8 cellular contexts compared by ENCODE assay signal in the genomic region with DNA sequence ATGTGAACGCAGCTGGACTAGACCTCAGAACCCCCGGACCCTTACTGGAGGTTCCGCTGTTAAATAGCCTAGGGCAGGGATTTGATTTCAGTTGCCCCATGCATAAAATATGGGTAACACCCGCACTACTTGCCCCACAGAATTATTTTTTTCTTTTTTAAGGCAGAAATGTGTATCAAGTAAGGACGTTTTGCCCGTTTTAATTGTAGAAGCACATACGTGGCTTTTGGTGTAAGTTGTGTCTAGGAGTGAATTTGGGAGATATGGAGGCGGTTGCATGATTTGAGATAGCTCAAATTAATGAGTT. TPM values are rescaled to one million over a fixed set of nuclear protein-coding genes. Genes with fewer than 3 reads are reported as not detected.
DNase-seq lines count a peak whose midpoint lies in the region; ATAC-seq and TF ChIP-seq lines count a peak whose summit lies in the region.

No MANE protein-coding gene starts in this region.

- peaks cover 25% of the 10 kb centered on the region for H3K36me3 Mint-ChIP-seq in activated CD4-positive, alpha-beta T cell treated with anti-CD3 and anti-CD28 coated beads, Interleukin-2, amount 10 ng/mL, durations not matched to agents 24 days and 14 days (ENCODE audit: low read depth)
- peaks cover 10% of the 10 kb centered on the region for H3K36me3 Mint-ChIP-seq in T-cell

- ATAC-seq in T-cell (replicated peaks in 1 of 4) = no peak
- ATAC-seq in foreskin keratinocyte = no peak
- no peak for ATAC-seq in HG02798 (IDR thresholded peaks at IDR 0.05; ENCODE audit: poor library complexity, unreplicated experiment)

- CTCF ChIA-PET in T-cell (lab: Charles Lee) = interaction anchor here (0.5 to 4.8 kb wide), 4 partner anchors 67 to 253 kb away, joined by 4 to 25 read pairs (median 5); no protein-coding TSS in a partner anchor

- peak overlapping the region; percentile 8 for H3K9ac ChIP-seq in rectal smooth muscle tissue (ENCODE audit: low read length)

- peaks cover 6% of the 10 kb centered on the region for H3K27me3 ChIP-seq in foreskin keratinocyte
- H3K27me3 ChIP-seq in rectal smooth muscle tissue (ENCODE audit: control insufficient read depth, insufficient read depth, low read length) = no peaks in the 10 kb centered on the region

- intact Hi-C loops in activated CD4-positive, alpha-beta T cell treated with anti-CD3 and anti-CD28 coated beads, Interleukin-2, amount 10 ng/mL, durations not matched to agents 24 days and 14 days (cut with micrococcal nuclease) = loop anchor here (2.0 to 10.0 kb wide), 4 partner anchors 15 to 887 kb away; partner anchors contain the start of genes NDUFB4 and TMEM39A

- H3K27me3 Mint-ChIP-seq in activated CD4-positive, alpha-beta T cell treated with anti-CD3 and anti-CD28 coated beads, Interleukin-2, amount 10 ng/mL, durations not matched to agents 24 days and 14 days = peaks cover 27% of the 10 kb centered on the region
- H3K27me3 Mint-ChIP-seq in T-cell = no peaks in the 10 kb centered on the region

- no peaks in the 10 kb centered on the region for H3K9me3 Mint-ChIP-seq in activated CD4-positive, alpha-beta T cell treated with anti-CD3 and anti-CD28 coated beads, Interleukin-2, amount 10 ng/mL, durations not matched to agents 24 days and 14 days
- no peaks in the 10 kb centered on the region for H3K9me3 Mint-ChIP-seq in T-cell

- peak overlapping the region; percentile 91 for H3K4me3 Mint-ChIP-seq in activated CD4-positive, alpha-beta T cell treated with anti-CD3 and anti-CD28 coated beads, Interleukin-2, amount 10 ng/mL, durations not matched to agents 24 days and 14 days
- H3K4me3 Mint-ChIP-seq in T-cell = peak overlapping the region; percentile 88 to 95 (median 95)

- H3K36me3 ChIP-seq in rectal smooth muscle tissue (ENCODE audit: control insufficient read depth, insufficient read depth, low read length) = no peaks in the 10 kb centered on the region

- H3K27ac ChIP-seq in foreskin keratinocyte (peak overlapping the region; percentile 69), rectal smooth muscle tissue (ENCODE audit: low read depth, low read length) (peak overlapping the region; percentile 93)

- in situ Hi-C loops in KBM-7 (cut with MboI; ENCODE audit: low pct_unique_long_range_greater_than_20kb, low sequenced_read_pairs) = no loop called here

- H3K27ac Mint-ChIP-seq in activated CD4-positive, alpha-beta T cell treated with anti-CD3 and anti-CD28 coated beads, Interleukin-2, amount 10 ng/mL, durations not matched to agents 24 days and 14 days = peak overlapping the region; percentile 89
- H3K27ac Mint-ChIP-seq in T-cell = peak overlapping the region; percentile 92 to 95

- peak overlapping the region; percentile 92 for H3K4me3 ChIP-seq in rectal smooth muscle tissue (ENCODE audit: low read length)

- H3K4me1 ChIP-seq in foreskin keratinocyte = peaks cover 4% of the 10 kb centered on the region
- peaks cover 6% of the 10 kb centered on the region for H3K4me1 ChIP-seq in rectal smooth muscle tissue (ENCODE audit: control insufficient read depth, insufficient read depth, low read length)

- TF ChIP-seq CTCF in foreskin keratinocyte (conservative IDR thresholded peaks at IDR 0.05) = no peak

- peaks cover 38% of the 10 kb centered on the region for H3K4me1 Mint-ChIP-seq in activated CD4-positive, alpha-beta T cell treated with anti-CD3 and anti-CD28 coated beads, Interleukin-2, amount 10 ng/mL, durations not matched to agents 24 days and 14 days
- H3K4me1 Mint-ChIP-seq in T-cell = peaks cover 40 to 42% (median 41%) of the 10 kb centered on the region in 3 donors

- POLR2A ChIA-PET in T-cell (lab: Charles Lee) = interaction anchor here (0.6 to 1.4 kb wide), 8 partner anchors 8 to 886 kb away, joined by 3 to 9 read pairs (median 4); partner anchors contain the start of genes NDUFB4 (in 1 of the 2) and TMEM39A (in 1 of the 2)

- no peak for DNase-seq in activated CD4-positive, alpha-beta T cell treated with anti-CD3 and anti-CD28 coated beads, Interleukin-2, amount 10 ng/mL, durations not matched to agents 24 days and 14 days
- no peak for DNase-seq in activated CD4-positive, alpha-beta T cell treated with anti-CD3 and anti-CD28 coated beads for 48 hours
- DNase-seq in T-cell = no peak
- DNase-seq in foreskin keratinocyte = no peak
- no peak for DNase-seq in activated effector memory CD4-positive, alpha-beta T cell treated with Interleukin-2 at 50 U/mL for 16 hours
- no peak for DNase-seq in KBM-7

RNA-seq across cellular contexts. Expression of gene LRRC58, which starts 0.6 kb away (rescaled TPM):
- 28.1 and 29.4 TPM in 2 replicates for total RNA-seq in activated CD4-positive, alpha-beta T cell treated with anti-CD3 and anti-CD28 coated beads, Interleukin-2, amount 10 ng/mL, durations not matched to agents 24 days and 14 days
- total RNA-seq in T-cell = 10 to 100 TPM; 14.4 to 19.2 (median 17.7) TPM
- 22.2 and 25.3 TPM in 2 replicates for total RNA-seq in foreskin keratinocyte
- 3.8 and 5.4 TPM in 2 replicates for polyA plus RNA-seq in foreskin keratinocyte
